8 cellular contexts compared by ENCODE assay signal in the genomic region with DNA sequence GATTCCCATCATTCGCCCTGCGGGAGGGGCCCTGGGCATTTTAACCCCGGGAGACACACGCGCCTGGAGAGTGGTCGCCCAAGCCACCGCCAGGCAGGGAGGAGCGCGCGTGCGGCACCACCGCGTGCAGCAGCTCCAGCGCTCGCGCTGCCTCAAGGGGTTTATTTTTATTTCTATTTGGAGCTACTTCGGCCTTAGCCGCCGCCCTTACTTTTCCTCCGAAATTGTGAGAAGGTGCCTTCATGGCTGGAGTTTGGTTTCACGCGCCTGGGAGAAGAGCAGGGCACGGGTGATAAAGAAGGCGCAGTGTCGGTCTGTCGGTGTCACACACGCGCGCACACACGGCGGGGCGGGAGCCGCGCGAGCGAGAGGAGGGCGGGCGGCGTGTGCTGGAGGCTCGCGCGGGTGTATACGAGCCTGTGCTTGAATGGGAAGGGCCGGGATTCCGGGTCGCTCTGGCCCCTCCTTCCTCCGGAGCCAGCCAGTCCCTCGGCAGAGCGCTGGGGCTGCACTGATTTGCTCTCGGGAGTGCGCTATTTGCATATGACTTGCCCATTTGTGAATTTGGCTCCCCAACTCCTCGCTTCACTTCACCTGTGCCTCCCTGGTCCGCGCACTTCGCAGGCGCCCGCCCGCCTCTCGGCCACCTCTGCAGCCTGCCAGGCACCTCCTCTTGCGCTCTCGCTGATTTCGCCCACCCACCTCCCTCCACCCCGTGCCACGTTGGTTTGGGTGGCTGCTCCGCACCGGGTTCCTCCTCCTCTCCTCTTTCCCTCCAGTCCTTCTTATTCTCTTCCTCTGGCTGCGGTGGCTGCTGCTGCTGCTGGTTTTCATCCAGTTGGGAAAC.
DNase-seq lines count a peak whose midpoint lies in the region; ATAC-seq and TF ChIP-seq lines count a peak whose summit lies in the region.

No MANE protein-coding gene starts in this region.

- intact Hi-C loops in left lung (cut with DNase I) = no loop called here

- peak; percentile 80 for DNase-seq in Ammon's horn (ENCODE audit: low spot score)
- DNase-seq in NCI-H774 (lab: John Stamatoyannopoulos, UW) = peak; percentile 84
- DNase-seq in left lung = peak; percentile 84 to 89
- DNase-seq in UCSD-AML1 (lab: John Stamatoyannopoulos, UW; ENCODE audit: unreplicated experiment) = no peak
- no peak for DNase-seq in NK-92 (lab: John Stamatoyannopoulos, UW; ENCODE audit: unreplicated experiment)

- H3K4me1 ChIP-seq in duodenal mucosa (ENCODE audit: control insufficient read depth in 1 of 2, insufficient read depth in 2 of 2, low read length in 2 of 2) = peaks cover 7 to 16% of the 10 kb centered on the region in 2 donors
- peaks cover 4 to 5% of the 10 kb centered on the region in 2 donors for H3K4me1 ChIP-seq in left lung
- peaks cover 2 to 22% (median 20%) of the 10 kb centered on the region in 5 donors for H3K4me1 ChIP-seq in subcutaneous abdominal adipose tissue (ENCODE audit: control insufficient read depth in 5 of 5, insufficient read depth in 5 of 5, low read length in 5 of 5)

- no peak overlapping the region for H3K27ac ChIP-seq in duodenal mucosa (ENCODE audit: low read depth, low read length)
- peak overlapping the region in 1 of 2 donors; percentile 42 for H3K27ac ChIP-seq in left lung
- H3K27ac ChIP-seq in subcutaneous abdominal adipose tissue (ENCODE audit: low read depth, low read length) = no peak overlapping the region

- H3K9me3 ChIP-seq in duodenal mucosa (ENCODE audit: control insufficient read depth in 1 of 2, low read length in 2 of 2) (no peaks in the 10 kb centered on the region), left lung (no peaks in the 10 kb centered on the region), subcutaneous abdominal adipose tissue (ENCODE audit: control insufficient read depth in 5 of 5, low read length in 5 of 5) (no peaks in the 10 kb centered on the region)

- TF ChIP-seq CTCF in left lung (IDR thresholded peaks at IDR 0.05) = no peak

- H3K36me3 ChIP-seq in duodenal mucosa (ENCODE audit: control insufficient read depth in 1 of 2, insufficient read depth in 2 of 2, low read length in 2 of 2) (no peaks in the 10 kb centered on the region), left lung (no peaks in the 10 kb centered on the region), subcutaneous abdominal adipose tissue (ENCODE audit: control insufficient read depth in 5 of 5, insufficient read depth in 5 of 5, low read length in 5 of 5) (no peaks in the 10 kb centered on the region)

- peak overlapping the region; percentile 65 to 71 for H3K4me3 ChIP-seq in duodenal mucosa (ENCODE audit: low read depth in 1 of 2, low read length in 2 of 2)
- H3K4me3 ChIP-seq in left lung = peak overlapping the region; percentile 44 to 48
- peak overlapping the region; percentile 48 to 80 (median 64) for H3K4me3 ChIP-seq in subcutaneous abdominal adipose tissue (ENCODE audit: low read depth in 1 of 5, low read length in 5 of 5)

- H3K27me3 ChIP-seq in duodenal mucosa (ENCODE audit: control insufficient read depth in 1 of 2, insufficient read depth in 2 of 2, low read length in 2 of 2) (peaks cover 12 to 26% of the 10 kb centered on the region in 2 donors), left lung (peaks cover 12 to 56% of the 10 kb centered on the region in 2 donors), subcutaneous abdominal adipose tissue (ENCODE audit: control insufficient read depth in 5 of 5, insufficient read depth in 4 of 5, low read length in 5 of 5) (peaks cover 19 to 55% (median 26%) of the 10 kb centered on the region in 5 donors)

- peak overlapping the region; percentile 31 to 38 for H3K9ac ChIP-seq in duodenal mucosa (ENCODE audit: low read depth in 1 of 2, low read length in 2 of 2)
- no peak overlapping the region for H3K9ac ChIP-seq in subcutaneous abdominal adipose tissue (ENCODE audit: low read length in 5 of 5)

- ATAC-seq in HG02759 (IDR thresholded peaks at IDR 0.05; ENCODE audit: unreplicated experiment) (peak; percentile 75), left lung (peak; percentile 98)

Comparison
In these comparisons a context has a peak if more than half of its experiments do, and no peak if none do; other contexts are left out.
1. DNase-seq: peak in Ammon's horn (single experiment), NCI-H774 (single experiment) and left lung (2 of 2); none in UCSD-AML1 (single experiment) and NK-92 (single experiment).
2. H3K9ac ChIP-seq: peak in duodenal mucosa (2 of 2); none in subcutaneous abdominal adipose tissue (0 of 5).
3. Peak in every context shown above with its lines, with median percentiles within 50 percentile points of each other: H3K4me3 ChIP-seq.